In genomic region chr3:32818431-32819085, GRCh38 we compare ENCODE assay signal across 8 cellular contexts. TPM values are rescaled to one million over a fixed set of nuclear protein-coding genes. Genes with fewer than 3 reads are reported as not detected.
DNase-seq lines count a peak whose midpoint lies in the region; ATAC-seq and TF ChIP-seq lines count a peak whose summit lies in the region.

No MANE protein-coding gene starts in this region.

- H3K36me3 ChIP-seq in heart right ventricle (no peaks in the 10 kb centered on the region), lower lobe of right lung (no peaks in the 10 kb centered on the region)

- H3K27ac Mint-ChIP-seq in activated T-helper 17 cell treated with anti-CD3 and anti-CD28 coated beads, Interleukin-2, amount 50 U/mL, for 72 hours = no peak overlapping the region
- H3K27ac Mint-ChIP-seq in type B pancreatic cell = peak overlapping the region; percentile 89

- ATAC-seq in heart right ventricle (no peak), Right ventricle myocardium inferior (no peak), lower lobe of right lung (peak in 1 of 2 donors; percentile 28), GM21619 (IDR thresholded peaks at IDR 0.05; ENCODE audit: unreplicated experiment) (no peak), HG03097 (IDR thresholded peaks at IDR 0.05; ENCODE audit: low FRiP score, unreplicated experiment) (no peak), GM18511 (IDR thresholded peaks at IDR 0.05; ENCODE audit: unreplicated experiment) (no peak)
- ATAC-seq in activated T-helper 17 cell treated with anti-CD3 and anti-CD28 coated beads, Interleukin-2, amount 50 U/mL, for 72 hours (replicated peaks) = peak; percentile 7

- peaks cover 3 to 32% (median 15%) of the 10 kb centered on the region in 9 donors for H3K4me1 ChIP-seq in heart right ventricle
- H3K4me1 ChIP-seq in lower lobe of right lung = peaks cover 16% of the 10 kb centered on the region

- WGBS in heart right ventricle, 2 donors = 3% methylated on average over 73 to 88 of the region's 88 CpGs

- H3K4me3 Mint-ChIP-seq in activated T-helper 17 cell treated with anti-CD3 and anti-CD28 coated beads, Interleukin-2, amount 50 U/mL, for 72 hours = peak overlapping the region; percentile 59
- H3K4me3 Mint-ChIP-seq in type B pancreatic cell = peak overlapping the region; percentile 95

- no peak for TF ChIP-seq CTCF in heart right ventricle (IDR thresholded peaks at IDR 0.05)
- TF ChIP-seq CTCF in lower lobe of right lung (IDR thresholded peaks at IDR 0.05) = no peak
- no peak for TF ChIP-seq CTCF in type B pancreatic cell (conservative IDR thresholded peaks at IDR 0.05)

- peak overlapping the region in 7 of 10 donors; percentile 2 to 59 (median 19) for H3K4me3 ChIP-seq in heart right ventricle
- peak overlapping the region; percentile 59 for H3K4me3 ChIP-seq in lower lobe of right lung

- H3K9me3 Mint-ChIP-seq in activated T-helper 17 cell treated with anti-CD3 and anti-CD28 coated beads, Interleukin-2, amount 50 U/mL, for 72 hours = no peaks in the 10 kb centered on the region
- no peaks in the 10 kb centered on the region for H3K9me3 Mint-ChIP-seq in type B pancreatic cell

- H3K27ac ChIP-seq in heart right ventricle (no peak overlapping the region), lower lobe of right lung (peak overlapping the region; percentile 74)

- H3K27me3 ChIP-seq in heart right ventricle (peaks cover 23 to 89% (median 74%) of the 10 kb centered on the region in 7 donors), lower lobe of right lung (ENCODE audit: low read depth) (peaks cover 60% of the 10 kb centered on the region)

- H3K4me1 Mint-ChIP-seq in activated T-helper 17 cell treated with anti-CD3 and anti-CD28 coated beads, Interleukin-2, amount 50 U/mL, for 72 hours = peaks cover 6% of the 10 kb centered on the region
- H3K4me1 Mint-ChIP-seq in type B pancreatic cell (ENCODE audit: unreplicated experiment) = peaks cover 46% of the 10 kb centered on the region

- intact Hi-C loops in heart right ventricle (cut with DNase I) (no loop called here), Right ventricle myocardium inferior (cut with DNase I) (no loop called here), lower lobe of right lung (cut with DNase I) (no loop called here)

- DNase-seq in heart right ventricle (no peak), Right ventricle myocardium inferior (ENCODE audit: missing footprints) (no peak), lower lobe of right lung (peak; percentile 60), type B pancreatic cell (ENCODE audit: extremely low spot score, unreplicated experiment) (no peak)

- no peaks in the 10 kb centered on the region for H3K9me3 ChIP-seq in heart right ventricle
- H3K9me3 ChIP-seq in lower lobe of right lung = no peaks in the 10 kb centered on the region

- peaks cover 9% of the 10 kb centered on the region for H3K36me3 Mint-ChIP-seq in activated T-helper 17 cell treated with anti-CD3 and anti-CD28 coated beads, Interleukin-2, amount 50 U/mL, for 72 hours (ENCODE audit: low read depth)
- H3K36me3 Mint-ChIP-seq in type B pancreatic cell = peaks cover 17% of the 10 kb centered on the region

- H3K27me3 Mint-ChIP-seq in activated T-helper 17 cell treated with anti-CD3 and anti-CD28 coated beads, Interleukin-2, amount 50 U/mL, for 72 hours = peaks cover 38% of the 10 kb centered on the region
- H3K27me3 Mint-ChIP-seq in type B pancreatic cell = peaks cover 32% of the 10 kb centered on the region

RNA-seq across cellular contexts. Expression of gene TRIM71, which starts 0.8 kb away (rescaled TPM):
- total RNA-seq in heart right ventricle (under 1 TPM in 1 of 10 donors, not detected in 9; 0.07 TPM), Right ventricle myocardium inferior (not detected), lower lobe of right lung (2.5 TPM), type B pancreatic cell (ENCODE audit: low replicate concordance) (11.2 and 26.5 TPM in 2 replicates)
- polyA plus RNA-seq in heart right ventricle = not detected
- total RNA-seq in activated T-helper 17 cell treated with anti-CD3 and anti-CD28 coated beads, Interleukin-2, amount 50 U/mL, for 72 hours = under 1 TPM in 1 of 2 donors, not detected in 1; 0.03 TPM
